1 cellular context compared by ENCODE assay signal in the genomic region with DNA sequence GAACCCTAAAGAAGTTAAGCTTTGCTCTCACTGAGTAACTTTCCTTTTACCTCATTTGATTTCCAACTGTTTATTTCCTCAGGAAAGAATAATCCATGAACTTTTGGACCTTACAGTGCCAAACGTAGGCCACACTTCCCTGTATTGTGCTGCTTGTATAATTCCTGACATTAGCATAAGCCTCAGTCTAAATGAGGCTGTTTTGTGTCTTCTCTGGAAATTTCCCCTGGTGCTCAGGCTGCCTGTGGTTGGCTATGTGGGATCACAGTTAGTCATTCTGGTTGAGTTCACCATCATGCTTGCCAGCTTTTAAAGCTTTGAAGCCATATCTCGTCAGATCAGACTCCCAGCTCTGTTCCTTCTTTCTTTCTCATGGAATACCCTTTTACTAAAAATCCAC.
A peak's percentile ranks its signal among the peaks of the same experiment; 100 is the strongest.
TF ChIP-seq lines count a peak whose summit lies in the region.

No MANE protein-coding gene starts in this region.

TF ChIP-seq in K562, 482 proteins besides CTCF, POLR2A, EP300 and RAD21 (continued from another document):
- TF ChIP-seq, protein P1, sequence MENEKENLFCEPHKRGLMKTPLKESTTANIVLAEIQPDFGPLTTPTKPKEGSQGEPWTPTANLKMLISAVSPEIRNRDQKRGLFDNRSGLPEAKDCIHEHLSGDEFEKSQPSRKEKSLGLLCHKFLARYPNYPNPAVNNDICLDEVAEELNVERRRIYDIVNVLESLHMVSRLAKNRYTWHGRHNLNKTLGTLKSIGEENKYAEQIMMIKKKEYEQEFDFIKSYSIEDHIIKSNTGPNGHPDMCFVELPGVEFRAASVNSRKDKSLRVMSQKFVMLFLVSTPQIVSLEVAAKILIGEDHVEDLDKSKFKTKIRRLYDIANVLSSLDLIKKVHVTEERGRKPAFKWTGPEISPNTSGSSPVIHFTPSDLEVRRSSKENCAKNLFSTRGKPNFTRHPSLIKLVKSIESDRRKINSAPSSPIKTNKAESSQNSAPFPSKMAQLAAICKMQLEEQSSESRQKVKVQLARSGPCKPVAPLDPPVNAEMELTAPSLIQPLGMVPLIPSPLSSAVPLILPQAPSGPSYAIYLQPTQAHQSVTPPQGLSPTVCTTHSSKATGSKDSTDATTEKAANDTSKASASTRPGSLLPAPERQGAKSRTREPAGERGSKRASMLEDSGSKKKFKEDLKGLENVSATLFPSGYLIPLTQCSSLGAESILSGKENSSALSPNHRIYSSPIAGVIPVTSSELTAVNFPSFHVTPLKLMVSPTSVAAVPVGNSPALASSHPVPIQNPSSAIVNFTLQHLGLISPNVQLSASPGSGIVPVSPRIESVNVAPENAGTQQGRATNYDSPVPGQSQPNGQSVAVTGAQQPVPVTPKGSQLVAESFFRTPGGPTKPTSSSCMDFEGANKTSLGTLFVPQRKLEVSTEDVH (IDR thresholded peaks at IDR 0.05; ENCODE audit: low read depth, partially characterized antibody) = no peak
- TF ChIP-seq POLR2AphosphoS2 (IDR thresholded peaks at IDR 0.05; ENCODE audit: low read length) (no peak), COPS2 (conservative IDR thresholded peaks at IDR 0.05) (no peak), ZFP36 (IDR thresholded peaks at IDR 0.05; ENCODE audit: low read depth, low read length, partially characterized antibody) (peak; percentile 39), ZNF3 (CRISPR knock-in tag; IDR thresholded peaks at IDR 0.05) (0 out of 2 replicates have a peak, but pooled peaks have one; percentile 58), MAFF (IDR thresholded peaks at IDR 0.05; ENCODE audit: low read length) (no peak), MAFK (IDR thresholded peaks at IDR 0.05; ENCODE audit: low read length) (no peak), HDAC8 (tag; IDR thresholded peaks at IDR 0.05) (no peak)
- TF ChIP-seq, protein P2, sequence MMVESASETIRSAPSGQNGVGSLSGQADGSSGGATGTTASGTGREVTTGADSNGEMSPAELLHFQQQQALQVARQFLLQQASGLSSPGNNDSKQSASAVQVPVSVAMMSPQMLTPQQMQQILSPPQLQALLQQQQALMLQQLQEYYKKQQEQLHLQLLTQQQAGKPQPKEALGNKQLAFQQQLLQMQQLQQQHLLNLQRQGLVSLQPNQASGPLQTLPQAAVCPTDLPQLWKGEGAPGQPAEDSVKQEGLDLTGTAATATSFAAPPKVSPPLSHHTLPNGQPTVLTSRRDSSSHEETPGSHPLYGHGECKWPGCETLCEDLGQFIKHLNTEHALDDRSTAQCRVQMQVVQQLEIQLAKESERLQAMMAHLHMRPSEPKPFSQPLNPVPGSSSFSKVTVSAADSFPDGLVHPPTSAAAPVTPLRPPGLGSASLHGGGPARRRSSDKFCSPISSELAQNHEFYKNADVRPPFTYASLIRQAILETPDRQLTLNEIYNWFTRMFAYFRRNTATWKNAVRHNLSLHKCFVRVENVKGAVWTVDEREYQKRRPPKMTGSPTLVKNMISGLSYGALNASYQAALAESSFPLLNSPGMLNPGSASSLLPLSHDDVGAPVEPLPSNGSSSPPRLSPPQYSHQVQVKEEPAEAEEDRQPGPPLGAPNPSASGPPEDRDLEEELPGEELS (CRISPR knock-in tag; IDR thresholded peaks at IDR 0.05; ENCODE audit: borderline replicate concordance) = no peak
- TF ChIP-seq, protein P3, sequence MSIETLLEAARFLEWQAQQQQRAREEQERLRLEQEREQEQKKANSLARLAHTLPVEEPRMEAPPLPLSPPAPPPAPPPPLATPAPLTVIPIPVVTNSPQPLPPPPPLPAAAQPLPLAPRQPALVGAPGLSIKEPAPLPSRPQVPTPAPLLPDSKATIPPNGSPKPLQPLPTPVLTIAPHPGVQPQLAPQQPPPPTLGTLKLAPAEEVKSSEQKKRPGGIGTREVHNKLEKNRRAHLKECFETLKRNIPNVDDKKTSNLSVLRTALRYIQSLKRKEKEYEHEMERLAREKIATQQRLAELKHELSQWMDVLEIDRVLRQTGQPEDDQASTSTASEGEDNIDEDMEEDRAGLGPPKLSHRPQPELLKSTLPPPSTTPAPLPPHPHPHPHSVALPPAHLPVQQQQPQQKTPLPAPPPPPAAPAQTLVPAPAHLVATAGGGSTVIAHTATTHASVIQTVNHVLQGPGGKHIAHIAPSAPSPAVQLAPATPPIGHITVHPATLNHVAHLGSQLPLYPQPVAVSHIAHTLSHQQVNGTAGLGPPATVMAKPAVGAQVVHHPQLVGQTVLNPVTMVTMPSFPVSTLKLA (conservative IDR thresholded peaks at IDR 0.05) = no peak
- TF ChIP-seq, protein P4, sequence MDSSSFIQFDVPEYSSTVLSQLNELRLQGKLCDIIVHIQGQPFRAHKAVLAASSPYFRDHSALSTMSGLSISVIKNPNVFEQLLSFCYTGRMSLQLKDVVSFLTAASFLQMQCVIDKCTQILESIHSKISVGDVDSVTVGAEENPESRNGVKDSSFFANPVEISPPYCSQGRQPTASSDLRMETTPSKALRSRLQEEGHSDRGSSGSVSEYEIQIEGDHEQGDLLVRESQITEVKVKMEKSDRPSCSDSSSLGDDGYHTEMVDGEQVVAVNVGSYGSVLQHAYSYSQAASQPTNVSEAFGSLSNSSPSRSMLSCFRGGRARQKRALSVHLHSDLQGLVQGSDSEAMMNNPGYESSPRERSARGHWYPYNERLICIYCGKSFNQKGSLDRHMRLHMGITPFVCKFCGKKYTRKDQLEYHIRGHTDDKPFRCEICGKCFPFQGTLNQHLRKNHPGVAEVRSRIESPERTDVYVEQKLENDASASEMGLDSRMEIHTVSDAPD (CRISPR knock-in tag; IDR thresholded peaks at IDR 0.05) = no peak
TF ChIP-seq in K562: peak in this region for 2.
